ENCODE assay signal across 8 cellular contexts in the genomic region with DNA sequence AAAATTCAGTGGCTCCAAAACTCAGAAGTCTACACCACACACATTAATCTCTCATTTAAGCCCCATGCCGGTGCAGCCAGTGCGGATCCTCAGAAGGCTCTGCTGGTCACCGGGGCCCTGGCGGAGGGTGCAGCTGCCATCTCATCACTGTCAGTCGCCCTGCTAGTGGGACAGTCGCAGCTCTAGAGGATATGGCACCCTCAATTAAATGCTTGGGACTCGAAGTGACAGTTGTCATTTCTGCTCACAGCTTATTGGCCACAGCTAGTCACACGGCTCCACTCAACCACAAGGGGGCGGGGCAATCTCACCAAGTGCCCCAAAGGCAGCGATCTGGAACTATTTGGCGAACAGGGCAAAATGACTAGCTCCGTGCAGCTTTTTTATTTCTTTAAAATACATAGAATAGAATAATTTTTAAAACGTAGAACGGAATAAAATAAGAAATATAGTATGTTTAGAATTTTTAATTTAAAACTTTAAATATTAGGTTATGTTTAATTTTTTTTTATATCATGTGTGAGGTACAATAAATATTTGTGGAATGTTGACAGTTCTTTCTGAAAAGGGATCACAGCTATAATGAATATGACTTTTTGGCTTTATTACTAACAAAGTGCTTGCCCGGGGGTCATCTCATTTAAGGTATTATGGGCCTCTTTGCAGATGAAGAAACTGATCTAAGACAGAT. TPM values are rescaled to one million over a fixed set of nuclear protein-coding genes. Genes with fewer than 3 reads are reported as not detected.
DNase-seq lines count a peak whose midpoint lies in the region; ATAC-seq and TF ChIP-seq lines count a peak whose summit lies in the region.

No MANE protein-coding gene starts in this region.

- H3K27me3 ChIP-seq in lower lobe of right lung (ENCODE audit: low read depth), result no peaks in the 10 kb centered on the region

- no peaks in the 10 kb centered on the region for H3K9me3 Mint-ChIP-seq in dendritic cell treated with granulocyte-macrophage colony-stimulating factor and Interleukin-4, amounts not matched to agents 40 ng/mL and 50 ng/mL, for 4 days

- no peak overlapping the region for H3K27ac ChIP-seq in lower lobe of right lung

- DNase-seq in GM03348 (ENCODE audit: low spot score), result peak; percentile 87
- DNase-seq in NCI-H82 treated with DMSO at 0.1 percent for 48 hours (lab: John Stamatoyannopoulos, UW; ENCODE audit: unreplicated experiment), result peak; percentile 83
- peak; percentile 90 to 93 for DNase-seq in activated CD4-positive, alpha-beta T cell treated with anti-CD3 and anti-CD28 coated beads, Interleukin-2, amount 50 U/mL, for 48 hours
- DNase-seq in lower lobe of right lung, result peak; percentile 90
- peak; percentile 83 for DNase-seq in stimulated activated CD8-positive, alpha-beta memory T cell treated with anti-CD3 and anti-CD28 coated beads, Interleukin-12 subunit alpha, Interleukin-12 subunit beta, amount 100 ng/mL, for 1 hour (ENCODE audit: low read depth)
- no peak for DNase-seq in mesenteric fat pad (ENCODE audit: low spot score)

- H3K4me1 ChIP-seq in lower lobe of right lung, result peaks cover 18% of the 10 kb centered on the region

- ATAC-seq in HG03175 (IDR thresholded peaks at IDR 0.05; ENCODE audit: unreplicated experiment), result peak; percentile 81
- peak; percentile 91 to 94 for ATAC-seq in lower lobe of right lung

- H3K9me3 ChIP-seq in lower lobe of right lung, result no peaks in the 10 kb centered on the region

- H3K4me1 Mint-ChIP-seq in dendritic cell treated with granulocyte-macrophage colony-stimulating factor and Interleukin-4, amounts not matched to agents 40 ng/mL and 50 ng/mL, for 4 days (ENCODE audit: low read depth), result no peaks in the 10 kb centered on the region

- no peak overlapping the region for H3K27ac Mint-ChIP-seq in dendritic cell treated with granulocyte-macrophage colony-stimulating factor and Interleukin-4, amounts not matched to agents 40 ng/mL and 50 ng/mL, for 4 days

- H3K4me3 ChIP-seq in lower lobe of right lung, result peak overlapping the region; percentile 26

- peaks cover 42% of the 10 kb centered on the region for H3K27me3 Mint-ChIP-seq in dendritic cell treated with granulocyte-macrophage colony-stimulating factor and Interleukin-4, amounts not matched to agents 40 ng/mL and 50 ng/mL, for 4 days

- no peaks in the 10 kb centered on the region for H3K36me3 ChIP-seq in lower lobe of right lung

- intact Hi-C loops in dendritic cell treated with granulocyte-macrophage colony-stimulating factor and Interleukin-4, amounts not matched to agents 40 ng/mL and 50 ng/mL, for 4 days (cut with micrococcal nuclease), result loop anchor here (2.0 kb wide), 1 partner anchor 188 kb away; no protein-coding TSS in a partner anchor
- intact Hi-C loops in lower lobe of right lung (cut with DNase I), result no loop called here

- H3K36me3 Mint-ChIP-seq in dendritic cell treated with granulocyte-macrophage colony-stimulating factor and Interleukin-4, amounts not matched to agents 40 ng/mL and 50 ng/mL, for 4 days (ENCODE audit: low read depth), result no peaks in the 10 kb centered on the region

- H3K4me3 Mint-ChIP-seq in dendritic cell treated with granulocyte-macrophage colony-stimulating factor and Interleukin-4, amounts not matched to agents 40 ng/mL and 50 ng/mL, for 4 days, result peak overlapping the region; percentile 9

- peak; percentile 61 for TF ChIP-seq CTCF in lower lobe of right lung (IDR thresholded peaks at IDR 0.05)

RNA-seq across cellular contexts. Expression of gene MAN1C1, which starts 8.0 kb away (rescaled TPM):
- 20.4 TPM for total RNA-seq in lower lobe of right lung
- 21.9 TPM for total RNA-seq in mesenteric fat pad
